In genomic region chr17:18319604-18320256, GRCh38 we compare ENCODE assay signal across 9 cellular contexts. TPM values are rescaled to one million over a fixed set of nuclear protein-coding genes. Genes with fewer than 3 reads are reported as not detected.
DNase-seq lines count a peak whose midpoint lies in the region; ATAC-seq and TF ChIP-seq lines count a peak whose summit lies in the region.
"Had no signal": no experiment of that assay in that cellular context is flagged by ENCODE, and none has a peak within 500 bp of the region (broad histone marks: within the 10 kb centered on the region; RNA-seq: fewer than 3 reads in every experiment).

No MANE protein-coding gene starts in this region.

- peak overlapping the region in 5 of 9 donors; percentile 38 to 60 (median 41) for H3K27ac Mint-ChIP-seq in naive thymus-derived CD4-positive, alpha-beta T cell

- CTCF ChIA-PET in PC-3 (lab: Charles Lee), result no interaction called here
- CTCF ChIA-PET in naive thymus-derived CD4-positive, alpha-beta T cell (lab: Charles Lee), result interaction anchor here (0.8 to 1.3 kb wide), 2 partner anchors 12 to 41 kb away, joined by 3 to 4 read pairs; no protein-coding TSS in a partner anchor

- H3K4me3 ChIP-seq in PC-3 (ENCODE audit: low read length), result peak overlapping the region; percentile 97; the same call in 1 of the 2 replicates
- peak overlapping the region in 54 of 59 donors; percentile 8 to 57 (median 38) for H3K4me3 ChIP-seq in dorsolateral prefrontal cortex
- H3K4me3 ChIP-seq in naive thymus-derived CD4-positive, alpha-beta T cell (ENCODE audit: low read length), result no peak overlapping the region

- no peak overlapping the region for H2AFZ ChIP-seq in PC-3 (ENCODE audit: low read length)

- no peak overlapping the region for H3K9ac ChIP-seq in PC-3 (ENCODE audit: low read length)

- peaks cover 4 to 40% (median 16%) of the 10 kb centered on the region in 5 donors for H3K36me3 Mint-ChIP-seq in naive thymus-derived CD4-positive, alpha-beta T cell

- peaks cover 49 to 75% (median 64%) of the 10 kb centered on the region in 7 donors for H3K4me1 Mint-ChIP-seq in naive thymus-derived CD4-positive, alpha-beta T cell

- peaks cover 11% of the 10 kb centered on the region; the same call in 1 of the 2 replicates for H4K20me1 ChIP-seq in PC-3 (ENCODE audit: low read length)

- H3K36me3 ChIP-seq in PC-3 (ENCODE audit: low read depth, low read length), result peaks cover 19% of the 10 kb centered on the region
- peaks cover 0 to 67% (median 13%) of the 10 kb centered on the region in 3 experiments for H3K36me3 ChIP-seq in naive thymus-derived CD4-positive, alpha-beta T cell (ENCODE audit: control insufficient read depth in 2 of 3, insufficient read depth in 3 of 3, low read length in 3 of 3)

- POLR2A ChIA-PET in PC-3 (lab: Charles Lee; ENCODE audit: unreplicated experiment), result no interaction called here
- POLR2A ChIA-PET in naive thymus-derived CD4-positive, alpha-beta T cell (lab: Charles Lee), result interaction anchor here (0.6 to 1.3 kb wide), 2 partner anchors 84 to 98 kb away, joined by 3 to 4 read pairs; no protein-coding TSS in a partner anchor

- peak overlapping the region; percentile 96 for H3K4me2 ChIP-seq in PC-3 (ENCODE audit: low read length)

- peak; percentile 30 for DNase-seq in AG09319 (ENCODE audit: extremely low read depth, low read depth)
- DNase-seq in PC-3, result peak; percentile 61
- DNase-seq in dorsolateral prefrontal cortex, result peak in 4 of 10 donors; percentile 43 to 50 (median 46)
- peak in 1 of 9 donors; percentile 15 for DNase-seq in naive thymus-derived CD4-positive, alpha-beta T cell

- BruUV-seq in PC-3 (replicated peaks; lab: Mats Ljungman, UMichigan), result no TSS peak

- H3K9me2 ChIP-seq in PC-3 (replicated peaks; ENCODE audit: low read length), result no peaks in the 10 kb centered on the region

- H3K4me3 Mint-ChIP-seq in naive thymus-derived CD4-positive, alpha-beta T cell, result peak overlapping the region in 9 of 10 donors; percentile 41 to 93 (median 68)

- peaks cover 49% of the 10 kb centered on the region for H3K4me1 ChIP-seq in PC-3 (ENCODE audit: insufficient read depth, low read length)
- H3K4me1 ChIP-seq in naive thymus-derived CD4-positive, alpha-beta T cell (ENCODE audit: control insufficient read depth in 2 of 2, insufficient read depth in 2 of 2, low read length in 2 of 2), result peaks cover 42 to 49% of the 10 kb centered on the region in 2 donors

- ATAC-seq in PC-3, result peak; percentile 39
- ATAC-seq in naive thymus-derived CD4-positive, alpha-beta T cell, result no peak
- ATAC-seq in GM21619 (IDR thresholded peaks at IDR 0.05; ENCODE audit: unreplicated experiment), result no peak
- no peak for ATAC-seq in GM19324 (IDR thresholded peaks at IDR 0.05; ENCODE audit: low FRiP score, unreplicated experiment)
- no peak for ATAC-seq in HG03571 (IDR thresholded peaks at IDR 0.05; ENCODE audit: unreplicated experiment)

- TF ChIP-seq CTCF in AG09319 (IDR thresholded peaks at IDR 0.05; ENCODE audit: low read depth, low read length) (peak; percentile 55), GM12872 (IDR thresholded peaks at IDR 0.05; ENCODE audit: insufficient read depth, low read depth, low read length) (peak; percentile 27; the same call in 2 of the 3 replicates), PC-3 (conservative IDR thresholded peaks at IDR 0.05; ENCODE audit: low read depth, low read length) (peak; percentile 69), dorsolateral prefrontal cortex (IDR thresholded peaks at IDR 0.05 in 54 of 56, conservative IDR thresholded peaks at IDR 0.05 in 2 of 56; ENCODE audit: low read depth in 1 of 56, partially characterized antibody in 56 of 56) (peak in 52 of 56 donors; percentile 15 to 57 (median 41))

- H3F3A ChIP-seq in PC-3 (ENCODE audit: low read length, unreplicated experiment), result no peaks in the 10 kb centered on the region

- peaks cover 0 to 2% (median 0%) of the 10 kb centered on the region in 5 donors for H3K27me3 Mint-ChIP-seq in naive thymus-derived CD4-positive, alpha-beta T cell

- peaks cover 66% of the 10 kb centered on the region for H3K79me2 ChIP-seq in PC-3 (ENCODE audit: low read length)

- H3K27me3 ChIP-seq in PC-3 (ENCODE audit: low read length) (no peaks in the 10 kb centered on the region), dorsolateral prefrontal cortex (no peaks in the 10 kb centered on the region)
- no peaks in the 10 kb centered on the region for H3K27me3 ChIP-seq in naive thymus-derived CD4-positive, alpha-beta T cell (ENCODE audit: control insufficient read depth in 2 of 2, insufficient read depth in 2 of 2, low read length in 2 of 2)

- intact Hi-C loops in PC-3 (cut with micrococcal nuclease) (no loop called here), dorsolateral prefrontal cortex (cut with DNase I) (no loop called here)
- intact Hi-C loops in naive thymus-derived CD4-positive, alpha-beta T cell (cut with micrococcal nuclease), result loop anchor here (5.0 to 10.0 kb wide), 6 partner anchors 43 to 1667 kb away; partner anchors contain the start of genes PEMT (in 1 of the 2), PRPSAP2 (in 1 of the 2), SHMT1 (in 1 of the 2) and ZNF624 (in 1 of the 2)

- peaks cover 0 to 8% (median 0%) of the 10 kb centered on the region in 11 donors for H3K9me3 Mint-ChIP-seq in naive thymus-derived CD4-positive, alpha-beta T cell

- no peak overlapping the region for H3K27ac ChIP-seq in PC-3 (ENCODE audit: low read length)
- peak overlapping the region in 7 of 59 donors; percentile 8 to 43 (median 21) for H3K27ac ChIP-seq in dorsolateral prefrontal cortex
- no peak overlapping the region for H3K27ac ChIP-seq in naive thymus-derived CD4-positive, alpha-beta T cell (ENCODE audit: low read depth, low read length)
- H3K27ac ChIP-seq: HL-60 had no signal

- H3K9me3 ChIP-seq in PC-3 (ENCODE audit: low read length), result no peaks in the 10 kb centered on the region
- H3K9me3 ChIP-seq in naive thymus-derived CD4-positive, alpha-beta T cell (ENCODE audit: control insufficient read depth in 2 of 3, low read length in 3 of 3), result no peaks in the 10 kb centered on the region

RNA-seq across cellular contexts. Expression of gene SMCR8, which starts 4.6 kb away (rescaled TPM):
- total RNA-seq in PC-3 (2014; rRNA removed) (20.4 and 22.7 TPM in 2 replicates), dorsolateral prefrontal cortex (10 to 100 TPM; 13.6 to 22.3 (median 18.4) TPM)
- 10 to 100 TPM; 29.0 to 61.7 (median 52.1) TPM for total RNA-seq in naive thymus-derived CD4-positive, alpha-beta T cell
- polyA plus RNA-seq in naive thymus-derived CD4-positive, alpha-beta T cell, result 1 to 10 TPM; 5.2 to 8.0 TPM

RNA-seq across cellular contexts. Expression of gene TOP3A, which starts 4.9 kb away (rescaled TPM):
- total RNA-seq in PC-3 (2014; rRNA removed), result 44.7 and 46.8 TPM in 2 replicates
- 10 to 100 TPM; 30.1 to 65.0 (median 46.2) TPM for total RNA-seq in dorsolateral prefrontal cortex
- total RNA-seq in naive thymus-derived CD4-positive, alpha-beta T cell, result 10 to 100 TPM; 39.0 to 74.9 (median 43.6) TPM
- 10 to 100 TPM; 13.7 to 30.8 TPM for polyA plus RNA-seq in naive thymus-derived CD4-positive, alpha-beta T cell

RNA-seq across cellular contexts. Expression of gene SHMT1, which starts 43.6 kb away (rescaled TPM):
- total RNA-seq in PC-3 (2014; rRNA removed), result 60.6 and 61.5 TPM in 2 replicates
- 10 to 100 TPM in 119 of 120 experiments, 1 to 10 TPM in 1; 8.0 to 77.4 (median 18.4) TPM for total RNA-seq in dorsolateral prefrontal cortex
- total RNA-seq in naive thymus-derived CD4-positive, alpha-beta T cell, result 10 to 100 TPM in 4 of 5 experiments, 1 to 10 TPM in 1; 7.5 to 44.0 (median 14.7) TPM
- polyA plus RNA-seq in naive thymus-derived CD4-positive, alpha-beta T cell, result 10 to 100 TPM; 24.8 to 25.8 TPM

RNA-seq across cellular contexts. Expression of gene EVPLL, which starts 57.8 kb away (rescaled TPM):
- total RNA-seq in PC-3 (2014; rRNA removed) (1.1 and 1.3 TPM in 2 replicates), dorsolateral prefrontal cortex (under 1 TPM in 5 of 120 experiments, not detected in 115; 0.23 to 0.82 (median 0.39) TPM)
- not detected for total RNA-seq in naive thymus-derived CD4-positive, alpha-beta T cell
- under 1 TPM in 1 of 2 donors, not detected in 1; 0.46 TPM for polyA plus RNA-seq in naive thymus-derived CD4-positive, alpha-beta T cell

RNA-seq across cellular contexts. Expression of gene MIEF2, which starts 59.3 kb away (rescaled TPM):
- total RNA-seq in PC-3 (2014; rRNA removed), result 16.6 and 17.5 TPM in 2 replicates
- 10 to 100 TPM; 12.6 to 31.3 (median 19.8) TPM for total RNA-seq in dorsolateral prefrontal cortex
- 10 to 100 TPM in 4 of 5 experiments, 1 to 10 TPM in 1; 6.5 to 22.5 (median 15.1) TPM for total RNA-seq in naive thymus-derived CD4-positive, alpha-beta T cell
- 10 to 100 TPM; 11.3 to 19.6 TPM for polyA plus RNA-seq in naive thymus-derived CD4-positive, alpha-beta T cell

Comparison
In these comparisons a context has a peak if more than half of its experiments do, and no peak if none do; other contexts are left out.
1. intact Hi-C loops: an anchor here in naive thymus-derived CD4-positive, alpha-beta T cell (5.0 to 10.0 kb wide); none called in PC-3 and dorsolateral prefrontal cortex.